8 cellular contexts compared by ENCODE assay signal in genomic region chrX:45187731-45188130, GRCh38. TPM values are rescaled to one million over a fixed set of nuclear protein-coding genes. Genes with fewer than 3 reads are reported as not detected.
A peak's percentile ranks its signal among the peaks of the same experiment; 100 is the strongest.
DNase-seq lines count a peak whose midpoint lies in the region; ATAC-seq and TF ChIP-seq lines count a peak whose summit lies in the region.

No MANE protein-coding gene starts in this region.

- H3K27me3 Mint-ChIP-seq in central memory CD8-positive, alpha-beta T cell = no peaks in the 10 kb centered on the region
- peaks cover 0 to 28% of the 10 kb centered on the region in 2 donors for H3K27me3 Mint-ChIP-seq in natural killer cell treated with Interleukin-12 subunit alpha and Interleukin-12 subunit beta and Interleukin-15 and Interleukin-18, amount 100 ng/mL, for 72 hours
- H3K27me3 Mint-ChIP-seq in nephron progenitor cell (ENCODE audit: low read depth, poor library complexity) = peaks cover 12% of the 10 kb centered on the region

- DNase-seq in Ammon's horn (ENCODE audit: low spot score) = peak; percentile 8
- no peak for DNase-seq in MG63
- DNase-seq in central memory CD8-positive, alpha-beta T cell (ENCODE audit: low spot score in 2 of 2) = no peak
- no peak for DNase-seq in natural killer cell treated with Interleukin-12 subunit alpha and Interleukin-12 subunit beta and Interleukin-15 and Interleukin-18, amount 100 ng/mL, for 72 hours (ENCODE audit: low spot score)
- no peak for DNase-seq in retina
- DNase-seq in NAMALWA (ENCODE audit: low spot score) = no peak
- no peak for DNase-seq in nephron progenitor cell

- no peak for ATAC-seq in central memory CD8-positive, alpha-beta T cell (replicated peaks; ENCODE audit: extremely low read depth, poor library complexity, severe bottlenecking)
- ATAC-seq in natural killer cell treated with Interleukin-12 subunit alpha and Interleukin-12 subunit beta and Interleukin-15 and Interleukin-18, amount 100 ng/mL, for 72 hours = no peak
- no peak for ATAC-seq in HG03196 (IDR thresholded peaks at IDR 0.05; ENCODE audit: unreplicated experiment)

- no peaks in the 10 kb centered on the region for H3K9me3 Mint-ChIP-seq in central memory CD8-positive, alpha-beta T cell
- H3K9me3 Mint-ChIP-seq in natural killer cell treated with Interleukin-12 subunit alpha and Interleukin-12 subunit beta and Interleukin-15 and Interleukin-18, amount 100 ng/mL, for 72 hours = no peaks in the 10 kb centered on the region
- peaks cover 49% of the 10 kb centered on the region for H3K9me3 Mint-ChIP-seq in nephron progenitor cell

- H3K36me3 ChIP-seq in MG63 = no peaks in the 10 kb centered on the region

- no peaks in the 10 kb centered on the region for H3K9me3 ChIP-seq in MG63

- H3K4me1 Mint-ChIP-seq in central memory CD8-positive, alpha-beta T cell = peaks cover 8% of the 10 kb centered on the region
- peaks cover 9 to 11% of the 10 kb centered on the region in 2 donors for H3K4me1 Mint-ChIP-seq in natural killer cell treated with Interleukin-12 subunit alpha and Interleukin-12 subunit beta and Interleukin-15 and Interleukin-18, amount 100 ng/mL, for 72 hours (ENCODE audit: low read depth in 2 of 2)
- H3K4me1 Mint-ChIP-seq in nephron progenitor cell = peaks cover 11% of the 10 kb centered on the region

- H3K4me3 Mint-ChIP-seq in central memory CD8-positive, alpha-beta T cell = peak overlapping the region; percentile 79
- peak overlapping the region; percentile 86 for H3K4me3 Mint-ChIP-seq in natural killer cell treated with Interleukin-12 subunit alpha and Interleukin-12 subunit beta and Interleukin-15 and Interleukin-18, amount 100 ng/mL, for 72 hours
- H3K4me3 Mint-ChIP-seq in nephron progenitor cell = no peak overlapping the region

- no peaks in the 10 kb centered on the region for H3K36me3 Mint-ChIP-seq in central memory CD8-positive, alpha-beta T cell (ENCODE audit: insufficient read depth)
- H3K36me3 Mint-ChIP-seq in natural killer cell treated with Interleukin-12 subunit alpha and Interleukin-12 subunit beta and Interleukin-15 and Interleukin-18, amount 100 ng/mL, for 72 hours = no peaks in the 10 kb centered on the region
- H3K36me3 Mint-ChIP-seq in nephron progenitor cell (ENCODE audit: low read depth) = no peaks in the 10 kb centered on the region

- H3K4me3 ChIP-seq in MG63 = peak overlapping the region; percentile 37

- no peaks in the 10 kb centered on the region for H3K27me3 ChIP-seq in MG63

- TF ChIP-seq CTCF in nephron progenitor cell (IDR thresholded peaks at IDR 0.05) = no peak

- no peak overlapping the region for H3K27ac Mint-ChIP-seq in central memory CD8-positive, alpha-beta T cell (ENCODE audit: low read depth)
- H3K27ac Mint-ChIP-seq in natural killer cell treated with Interleukin-12 subunit alpha and Interleukin-12 subunit beta and Interleukin-15 and Interleukin-18, amount 100 ng/mL, for 72 hours = peak overlapping the region in 1 of 2 donors; percentile 80
- H3K27ac Mint-ChIP-seq in nephron progenitor cell = no peak overlapping the region

RNA-seq across cellular contexts. Expression of gene DIPK2B, which starts 12.9 kb away (rescaled TPM):
- total RNA-seq in MG63 (2014; rRNA removed; shearing (Covaris generic); ENCODE audit: low replicate concordance) = not detected in 2 replicates
- not detected for total RNA-seq in natural killer cell treated with Interleukin-12 subunit alpha and Interleukin-12 subunit beta and Interleukin-15 and Interleukin-18, amount 100 ng/mL, for 72 hours
